8 cellular contexts compared by ENCODE assay signal in the genomic region with DNA sequence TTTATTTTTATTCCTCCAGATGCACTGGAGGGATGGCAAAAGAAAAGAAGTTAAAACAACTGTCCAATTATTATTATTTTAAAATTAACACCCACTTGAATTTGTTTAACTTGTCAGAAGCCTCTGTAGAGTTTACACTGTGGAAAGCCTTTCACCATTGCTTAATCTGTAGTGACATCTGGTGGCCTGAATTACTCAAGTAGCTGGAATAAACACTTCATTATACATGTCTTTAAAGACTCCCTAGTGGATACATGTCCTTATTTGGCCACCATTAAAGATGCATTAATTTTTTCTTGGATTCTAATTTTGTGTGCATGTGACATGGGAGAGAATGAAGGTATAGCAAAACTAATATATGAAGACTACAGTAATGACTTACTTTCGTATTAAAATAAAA.
A peak's percentile ranks its signal among the peaks of the same experiment; 100 is the strongest.
DNase-seq lines count a peak whose midpoint lies in the region; ATAC-seq, FAIRE-seq and TF ChIP-seq lines count a peak whose summit lies in the region.

No MANE protein-coding gene starts in this region.

- H3K36me3 Mint-ChIP-seq in nephron (ENCODE audit: low read depth): no peaks in the 10 kb centered on the region

- no peaks in the 10 kb centered on the region for H3K27me3 Mint-ChIP-seq in nephron (ENCODE audit: low read depth)

- H3K9me3 ChIP-seq in HEK293 (ENCODE audit: control insufficient read depth, insufficient read depth, low read depth, low read length): no peaks in the 10 kb centered on the region

- no peaks in the 10 kb centered on the region for H3K9me3 Mint-ChIP-seq in nephron

- ATAC-seq in GM21786 (IDR thresholded peaks at IDR 0.05; ENCODE audit: unreplicated experiment) (no peak), GM18873 (IDR thresholded peaks at IDR 0.05; ENCODE audit: low FRiP score, unreplicated experiment) (no peak), HG03039 (IDR thresholded peaks at IDR 0.05; ENCODE audit: unreplicated experiment) (no peak)

- H3K27ac ChIP-seq in HEK293 (ENCODE audit: extremely low read depth, low read depth, low read length): no peak overlapping the region

- TF ChIP-seq CTCF in HEK293 (tag by site-specific recombination; IDR thresholded peaks at IDR 0.05): no peak
- TF ChIP-seq CTCF in nephron (IDR thresholded peaks at IDR 0.05; ENCODE audit: unreplicated experiment in 3 of 3): peak; percentile 65 to 85 (median 68)

- peaks cover 6% of the 10 kb centered on the region for H3K4me1 Mint-ChIP-seq in nephron

- H3K4me3 ChIP-seq in HEK293 (ENCODE audit: low read depth, low read length): no peak overlapping the region

- H3K27ac Mint-ChIP-seq in nephron: no peak overlapping the region

- CTCF ChIA-PET in HEK293 (lab: Yijun Ruan, JAX): interaction anchor here (0.6 to 1.1 kb wide), 5 partner anchors 16 to 1529 kb away, joined by 3 to 4 read pairs (median 3); no protein-coding TSS in a partner anchor

- no peaks in the 10 kb centered on the region for H3K4me1 ChIP-seq in HEK293 (ENCODE audit: control insufficient read depth, insufficient read depth, low read length)

- H3K4me3 Mint-ChIP-seq in nephron: no peak overlapping the region

- no peaks in the 10 kb centered on the region for H3K36me3 ChIP-seq in HEK293 (ENCODE audit: control insufficient read depth in 2 of 2, insufficient read depth in 1 of 2, low read length in 2 of 2)

- FAIRE-seq in colon (lab: Jason Lieb, UNC): peak; percentile 31

- POLR2A ChIA-PET in HEK293 (lab: Yijun Ruan, JAX): no interaction called here

- DNase-seq in DMS 273 treated with DMSO at 0.1 percent for 48 hours (lab: John Stamatoyannopoulos, UW) (peak; percentile 0), NCI-H510A treated with DMSO at 0.1 percent for 48 hours (lab: John Stamatoyannopoulos, UW) (peak; percentile 77)

TF ChIP-seq in HEK293, 187 proteins besides CTCF, POLR2A, EP300 and RAD21:
- TF ChIP-seq ZNF654 (tag by site-specific recombination; IDR thresholded peaks at IDR 0.05; ENCODE audit: low read depth) (peak; percentile 52), ZNF76 (tag by site-specific recombination; IDR thresholded peaks at IDR 0.05; ENCODE audit: borderline replicate concordance, low read depth) (no peak)
